21 cellular contexts compared by ENCODE assay signal in the genomic region with DNA sequence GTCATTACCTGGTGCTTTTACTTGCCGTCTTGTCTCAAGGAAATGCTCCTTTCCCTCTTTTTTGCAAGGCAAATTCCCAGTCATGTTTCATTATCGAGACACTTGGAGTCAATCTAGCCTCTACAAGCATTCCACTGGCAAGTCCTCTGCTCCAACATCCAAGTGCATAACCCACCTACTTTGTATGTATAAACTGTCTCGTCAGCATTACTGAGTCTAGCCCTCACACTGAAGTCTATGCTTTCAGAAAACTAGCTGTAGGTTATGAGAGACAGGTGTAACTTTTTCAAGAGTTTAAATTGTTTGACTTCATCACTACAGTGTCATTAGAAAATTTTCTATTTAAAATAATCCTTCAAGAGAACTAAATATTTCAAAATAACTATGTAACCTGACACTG.
A peak's percentile ranks its signal among the peaks of the same experiment; 100 is the strongest.
DNase-seq lines count a peak whose midpoint lies in the region; ATAC-seq, FAIRE-seq and TF ChIP-seq lines count a peak whose summit lies in the region.
"Had no signal": no experiment of that assay in that cellular context is flagged by ENCODE, and none has a peak within 500 bp of the region (broad histone marks: within the 10 kb centered on the region; RNA-seq: fewer than 3 reads in every experiment).

No MANE protein-coding gene starts in this region.

- H2AK5ac ChIP-seq in IMR-90 (ENCODE audit: low read depth, low read length): no peak overlapping the region
- H2AK5ac ChIP-seq in H1 (ENCODE audit: low read depth, low read length): no peak overlapping the region

- no peak overlapping the region for H3K14ac ChIP-seq in IMR-90 (replicated peaks; ENCODE audit: low read depth, low read length)
- H3K14ac ChIP-seq in H1 (ENCODE audit: insufficient read length): no peak overlapping the region

- H3K9me1 ChIP-seq in IMR-90 (ENCODE audit: insufficient read depth, low read length): peaks cover 9% of the 10 kb centered on the region; the same call in 1 of the 2 replicates

- no peak overlapping the region for H4K5ac ChIP-seq in IMR-90 (ENCODE audit: low read depth, low read length)
- H4K5ac ChIP-seq in H1 (ENCODE audit: insufficient read length, low read depth, low read length): no peak overlapping the region

- CTCF ChIA-PET in IMR-90 (lab: Yijun Ruan, JAX): no interaction called here
- CTCF ChIA-PET in H1 (lab: Charles Lee; ENCODE audit: partially characterized antibody): interaction anchor here (1.0 kb wide), 1 partner anchor 97 kb away, joined by 3 read pairs; no protein-coding TSS in a partner anchor

- H3K9me3 Mint-ChIP-seq in neural crest cell: peaks cover 4% of the 10 kb centered on the region

- no peak overlapping the region for H3K56ac ChIP-seq in IMR-90 (ENCODE audit: extremely low read depth, insufficient read depth, low read length)
- no peak overlapping the region for H3K56ac ChIP-seq in H1 (replicated peaks; ENCODE audit: insufficient read length, low read depth, low read length)

- H2BK12ac ChIP-seq in H1 (ENCODE audit: low read depth, low read length): no peak overlapping the region

- H2BK15ac ChIP-seq in IMR-90 (ENCODE audit: low read depth, low read length) (no peak overlapping the region), H1 (ENCODE audit: low read length) (no peak overlapping the region)

- TF ChIP-seq POLR2A in IMR-90 (IDR thresholded peaks at IDR 0.05; ENCODE audit: low read depth, low read length) (no peak), H1 (IDR thresholded peaks at IDR 0.05; ENCODE audit: control extremely low read depth in 1 of 2, low read depth in 2 of 2, low read length in 2 of 2) (no peak)

- H3K9me3 ChIP-seq in IMR-90 (ENCODE audit: control insufficient read depth, insufficient read depth, low read length) (no peaks in the 10 kb centered on the region), T-helper 17 cell (ENCODE audit: control insufficient read depth, low read length, poor library complexity, severe bottlenecking) (no peaks in the 10 kb centered on the region), H1 (ENCODE audit: insufficient read depth in 2 of 2, low read depth in 1 of 2, low read length in 1 of 2) (no peaks in the 10 kb centered on the region), upper lobe of right lung (no peaks in the 10 kb centered on the region)
- H3K9me3 ChIP-seq: MG63, SK-N-SH had no signal

- in situ Hi-C loops in IMR-90 (cut with MboI; ENCODE audit: low sequenced_read_pairs) (no loop called here), brain microvascular endothelial cell (cut with HindIII; ENCODE audit: low pct_ligation_motif_present, low sequenced_read_pairs) (no loop called here)

- dilution Hi-C loops in IMR-90 (cut with HindIII; ENCODE audit: low sequenced_read_pairs, unreplicated experiment): no loop called here

- no peak overlapping the region for H2BK5ac ChIP-seq in IMR-90 (ENCODE audit: low read depth, low read length, poor library complexity, severe bottlenecking)
- H2BK5ac ChIP-seq in H1 (ENCODE audit: low read depth, low read length): no peak overlapping the region

- no peak for FAIRE-seq in H1 (lab: Jason Lieb, UNC)
- FAIRE-seq: G401.6 had no signal

- intact Hi-C loops in IMR-90 (cut with micrococcal nuclease) (no loop called here), upper lobe of right lung (cut with DNase I) (no loop called here), left ventricle myocardium superior (cut with micrococcal nuclease) (no loop called here)

- H3K27ac Mint-ChIP-seq in T-helper 17 cell (peak overlapping the region; percentile 3), neural crest cell (ENCODE audit: unreplicated experiment) (peak overlapping the region; percentile 44)
- H3K27ac Mint-ChIP-seq: CD4-positive, alpha-beta memory T cell had no signal

- no peak for DNase-seq in IMR-90
- DNase-seq in T-helper 17 cell: no peak
- DNase-seq in H1 (ENCODE audit: low read depth in 1 of 2, low spot score in 2 of 2): no peak
- DNase-seq in neural crest cell (ENCODE audit: low read depth, low spot score): no peak
- no peak for DNase-seq in upper lobe of right lung
- DNase-seq in brain microvascular endothelial cell: no peak
- DNase-seq in left ventricle myocardium superior: no peak
- DNase-seq: C1 segment of cervical spinal cord; CD4-positive, alpha-beta memory T cell; COR-L47; KBM-7; MG63; NCI-H2029 treated with DMSO at 0.1 percent for 48 hours; NCI-H345; NCI-H524; NCI-H82; NK-92 treated with Interleukin-12 subunit alpha and Interleukin-12 subunit beta, amount 100 ng/mL, for 24 hours; SK-N-SH; SW 1271 had no signal

- WGBS in IMR-90 (ENCODE audit: extremely low coverage in 2 of 2, insufficient read length in 1 of 2), 2 experiments: 100% methylated on average over 1 of the region's 3 CpGs; no CpG with 5 or more reads in 1 of the 2 experiments
- 74% methylated on average over 3 of the region's 3 CpGs; no CpG with 5 or more reads in 1 of the 2 experiments for WGBS in H1 (ENCODE audit: extremely low coverage in 1 of 2, insufficient coverage in 1 of 2, insufficient read length in 1 of 2, insufficient replicate concordance in 2 of 2, low coverage in 1 of 2, low lambda C conversion rate in 2 of 2, missing lambda C conversion rate in 1 of 2), 2 experiments

- H2BK120ac ChIP-seq in IMR-90 (ENCODE audit: low read depth, low read length) (no peak overlapping the region), H1 (replicated peaks; ENCODE audit: low read depth, low read length) (no peak overlapping the region)

- peaks cover 2% of the 10 kb centered on the region; the same call in 1 of the 2 replicates for H3K36me3 ChIP-seq in IMR-90 (ENCODE audit: control insufficient read depth, insufficient read depth, low read length)
- H3K36me3 ChIP-seq in H1 (ENCODE audit: control insufficient read depth in 2 of 4, insufficient read depth in 4 of 4, low read length in 3 of 4): no peaks in the 10 kb centered on the region
- H3K36me3 ChIP-seq in upper lobe of right lung: no peaks in the 10 kb centered on the region
- H3K36me3 ChIP-seq in brain microvascular endothelial cell (replicated peaks): no peaks in the 10 kb centered on the region
- H3K36me3 ChIP-seq: MG63 had no signal

- H4K8ac ChIP-seq in IMR-90 (ENCODE audit: low read depth in 2 of 2, low read length in 2 of 2) (no peak overlapping the region), H1 (ENCODE audit: extremely low read depth, insufficient read depth, low read length) (no peak overlapping the region)

- H3K4me1 Mint-ChIP-seq in T-helper 17 cell (peaks cover 19% of the 10 kb centered on the region), neural crest cell (peaks cover 15% of the 10 kb centered on the region)

- H2BK20ac ChIP-seq in IMR-90 (ENCODE audit: low read depth, low read length) (no peak overlapping the region), H1 (ENCODE audit: low read length) (no peak overlapping the region)

- H3K4me1 ChIP-seq in IMR-90 (ENCODE audit: control insufficient read depth, insufficient read depth, low read length) (no peaks in the 10 kb centered on the region), H1 (replicated peaks in 1 of 4; ENCODE audit: control insufficient read depth in 3 of 4, insufficient read depth in 4 of 4, low read length in 3 of 4) (peaks cover 0 to 3% (median 0%) of the 10 kb centered on the region in 4 experiments; a peak in 3 of 7 replicates), upper lobe of right lung (no peaks in the 10 kb centered on the region)

- H3K27me3 ChIP-seq in IMR-90 (ENCODE audit: control insufficient read depth, insufficient read depth, low read length) (no peaks in the 10 kb centered on the region), H1 (replicated peaks in 1 of 4; ENCODE audit: control insufficient read depth in 3 of 4, extremely low read depth in 1 of 4, insufficient read depth in 3 of 4, low read length in 3 of 4) (no peaks in the 10 kb centered on the region), upper lobe of right lung (no peaks in the 10 kb centered on the region), brain microvascular endothelial cell (replicated peaks) (no peaks in the 10 kb centered on the region)
- H3K27me3 ChIP-seq: MG63 had no signal

- H3K4me3 ChIP-seq in IMR-90 (ENCODE audit: insufficient read depth, low read depth, low read length): no peak overlapping the region
- no peak overlapping the region for H3K4me3 ChIP-seq in H1 (ENCODE audit: extremely low read depth in 1 of 4, insufficient read depth in 2 of 4, low read depth in 3 of 4, low read length in 4 of 4)
- no peak overlapping the region for H3K4me3 ChIP-seq in upper lobe of right lung
- no peak overlapping the region for H3K4me3 ChIP-seq in brain microvascular endothelial cell (ENCODE audit: low read depth, low read length)
- H3K4me3 ChIP-seq: MG63 had no signal

- H3K4me3 Mint-ChIP-seq in T-helper 17 cell (no peak overlapping the region), neural crest cell (no peak overlapping the region)
- H3K4me3 Mint-ChIP-seq: CD4-positive, alpha-beta memory T cell had no signal

- ATAC-seq in IMR-90 (ENCODE audit: low read depth): peak; percentile 32; the same call in 1 of the 2 replicates
- no peak for ATAC-seq in T-helper 17 cell
- ATAC-seq in upper lobe of right lung: no peak
- ATAC-seq in left ventricle myocardium superior: no peak
- ATAC-seq: HCT116 had no signal

- no peak overlapping the region for H4K91ac ChIP-seq in IMR-90 (ENCODE audit: insufficient read depth, low read depth, low read length)
- H4K91ac ChIP-seq in H1 (replicated peaks; ENCODE audit: insufficient read length, low read length): no peak overlapping the region

- H3K9ac ChIP-seq in IMR-90 (ENCODE audit: low read depth, low read length) (no peak overlapping the region), H1 (replicated peaks in 1 of 4; ENCODE audit: extremely low read depth in 1 of 4, low read depth in 3 of 4, low read length in 3 of 4) (no peak overlapping the region)
- H3K9ac ChIP-seq: SK-N-SH had no signal

- H3K23me2 ChIP-seq in H1 (ENCODE audit: low read depth, low read length): no peaks in the 10 kb centered on the region

- BruUV-seq in IMR-90 (replicated peaks; lab: Mats Ljungman, UMichigan): no TSS peak

- H3K18ac ChIP-seq in IMR-90 (ENCODE audit: low read depth, low read length) (no peak overlapping the region), H1 (ENCODE audit: extremely low read depth, low read length) (no peak overlapping the region)

- H3K27ac ChIP-seq in IMR-90 (ENCODE audit: insufficient read depth, low read length): no peak overlapping the region
- H3K27ac ChIP-seq in H1 (ENCODE audit: low read depth, low read length): no peak overlapping the region
- no peak overlapping the region for H3K27ac ChIP-seq in upper lobe of right lung
- H3K27ac ChIP-seq in brain microvascular endothelial cell: no peak overlapping the region

- no peak overlapping the region for H2AK9ac ChIP-seq in IMR-90 (replicated peaks; ENCODE audit: low read depth, low read length, poor library complexity)

- TF ChIP-seq CTCF in IMR-90 (conservative IDR thresholded peaks at IDR 0.05; ENCODE audit: low read depth, low read length) (no peak), H1 (IDR thresholded peaks at IDR 0.05; ENCODE audit: control extremely low read depth in 1 of 3, insufficient read depth in 1 of 3, low read depth in 1 of 3, low read length in 3 of 3) (no peak), neural crest cell (conservative IDR thresholded peaks at IDR 0.05) (no peak), upper lobe of right lung (IDR thresholded peaks at IDR 0.05) (no peak), brain microvascular endothelial cell (IDR thresholded peaks at IDR 0.05; ENCODE audit: low read depth, low read length, missing control alignments) (no peak)

- H3K23ac ChIP-seq in IMR-90 (ENCODE audit: low read depth, low read length): no peak overlapping the region
- H3K23ac ChIP-seq in H1 (ENCODE audit: insufficient read length): no peak overlapping the region

- H3K27me3 Mint-ChIP-seq in T-helper 17 cell (no peaks in the 10 kb centered on the region), neural crest cell (ENCODE audit: low read depth) (no peaks in the 10 kb centered on the region)
- H3K27me3 Mint-ChIP-seq: CD4-positive, alpha-beta memory T cell had no signal

- no peak for TF ChIP-seq EP300 in H1 (IDR thresholded peaks at IDR 0.05; ENCODE audit: borderline replicate concordance in 1 of 2, low read depth in 2 of 2, low read length in 2 of 2)

- peaks cover 3 to 9% of the 10 kb centered on the region in 2 experiments for H3K79me1 ChIP-seq in IMR-90 (ENCODE audit: low read depth in 1 of 2, low read length in 2 of 2)
- no peaks in the 10 kb centered on the region for H3K79me1 ChIP-seq in H1 (ENCODE audit: low read depth, low read length)

- H3K4me2 ChIP-seq in IMR-90 (ENCODE audit: low read depth, low read length) (no peak overlapping the region), H1 (ENCODE audit: insufficient read depth in 1 of 2, low read depth in 2 of 2, low read length in 2 of 2) (no peak overlapping the region)
- H3K4me2 ChIP-seq: SK-N-SH had no signal

- no peaks in the 10 kb centered on the region for H4K20me1 ChIP-seq in IMR-90 (ENCODE audit: insufficient read depth, low read length)
- H4K20me1 ChIP-seq in H1 (replicated peaks in 1 of 2; ENCODE audit: control insufficient read depth in 1 of 2, insufficient read depth in 2 of 2, low read length in 2 of 2): no peaks in the 10 kb centered on the region

- H3K36me3 Mint-ChIP-seq in T-helper 17 cell (ENCODE audit: low read depth) (peaks cover 6% of the 10 kb centered on the region), neural crest cell (ENCODE audit: low read depth) (peaks cover 23% of the 10 kb centered on the region)

- TF ChIP-seq RAD21 in IMR-90 (IDR thresholded peaks at IDR 0.05; ENCODE audit: low read length) (no peak), H1 (IDR thresholded peaks at IDR 0.05 in 1 of 2, conservative IDR thresholded peaks at IDR 0.05 in 1 of 2; ENCODE audit: low read depth in 2 of 2, low read length in 2 of 2) (no peak)

- no peak overlapping the region for H2AFZ ChIP-seq in IMR-90 (replicated peaks; ENCODE audit: low read length, poor library complexity)
- H2AFZ ChIP-seq in H1 (ENCODE audit: low read length): no peak overlapping the region

- no peaks in the 10 kb centered on the region for H3K79me2 ChIP-seq in H1 (ENCODE audit: control insufficient read depth in 1 of 2, insufficient read depth in 2 of 2, low read length in 2 of 2)

- POLR2A ChIA-PET in IMR-90 (lab: Charles Lee; ENCODE audit: unreplicated experiment): no interaction called here
- POLR2A ChIA-PET in H1 (lab: Charles Lee; ENCODE audit: partially characterized antibody): no interaction called here

- H3K4ac ChIP-seq in IMR-90 (ENCODE audit: low read depth, low read length) (no peak overlapping the region), H1 (replicated peaks; ENCODE audit: insufficient read length, low read depth, low read length) (no peak overlapping the region)
